13 cellular contexts compared by ENCODE assay signal in the genomic region with DNA sequence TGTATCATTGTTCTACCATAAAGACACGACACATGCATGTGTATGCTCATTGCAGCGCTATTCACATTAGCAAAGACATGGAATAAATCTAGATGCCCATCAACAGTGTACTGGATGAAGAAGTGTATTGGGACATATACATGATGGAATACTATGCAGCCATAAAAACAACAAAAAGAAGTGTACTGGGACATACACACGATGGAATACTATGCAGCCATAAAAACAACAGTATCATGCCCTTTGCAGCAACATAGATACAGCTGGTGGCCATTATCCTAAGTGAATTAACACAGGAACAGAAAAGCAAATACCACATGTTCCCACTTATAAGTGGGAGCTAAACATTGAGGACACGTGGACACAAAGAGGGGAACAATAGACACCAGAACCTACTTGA. TPM values are rescaled to one million over a fixed set of nuclear protein-coding genes. Genes with fewer than 3 reads are reported as not detected.
DNase-seq lines count a peak whose midpoint lies in the region; ATAC-seq, FAIRE-seq and TF ChIP-seq lines count a peak whose summit lies in the region.
"Had no signal": no experiment of that assay in that cellular context is flagged by ENCODE, and none has a peak within 500 bp of the region (broad histone marks: within the 10 kb centered on the region; RNA-seq: fewer than 3 reads in every experiment).

No MANE protein-coding gene starts in this region.

- H3K9me3 Mint-ChIP-seq in activated naive CD4-positive, alpha-beta T cell treated with anti-CD3 and anti-CD28 coated beads, Interleukin-2, amount 10 ng/mL, durations not matched to agents 7 days and 5 days, result no peaks in the 10 kb centered on the region
- H3K9me3 Mint-ChIP-seq: CD4-positive, alpha-beta memory T cell; GM23338 had no signal

- H3K27ac Mint-ChIP-seq in activated naive CD4-positive, alpha-beta T cell treated with anti-CD3 and anti-CD28 coated beads, Interleukin-2, amount 10 ng/mL, durations not matched to agents 7 days and 5 days, result no peak overlapping the region
- H3K27ac Mint-ChIP-seq: GM23338 had no signal

- H3K4me2 ChIP-seq in K562 (ENCODE audit: insufficient read depth, low read length), result no peak overlapping the region
- H3K4me2 ChIP-seq: GM23338 had no signal

- H3K9me1 ChIP-seq in K562 (ENCODE audit: control insufficient read depth, insufficient read depth, low read length), result no peaks in the 10 kb centered on the region

- peaks cover 12% of the 10 kb centered on the region for H3K36me3 Mint-ChIP-seq in activated naive CD4-positive, alpha-beta T cell treated with anti-CD3 and anti-CD28 coated beads, Interleukin-2, amount 10 ng/mL, durations not matched to agents 7 days and 5 days

- no peak for FAIRE-seq in K562 (lab: Jason Lieb, UNC)
- FAIRE-seq: GM12878 had no signal

- no peaks in the 10 kb centered on the region for H3K79me2 ChIP-seq in K562 (ENCODE audit: control insufficient read depth, insufficient read depth, low read length)

- TF ChIP-seq CTCF in HEK293 (tag by site-specific recombination; IDR thresholded peaks at IDR 0.05) (no peak), K562 (IDR thresholded peaks at IDR 0.05 in 2 of 3, conservative IDR thresholded peaks at IDR 0.05 in 1 of 3; ENCODE audit: insufficient read depth in 2 of 3, low read depth in 1 of 3, low read length in 3 of 3) (no peak), upper lobe of right lung (IDR thresholded peaks at IDR 0.05) (no peak)

- H3K4me1 ChIP-seq in HEK293 (ENCODE audit: control insufficient read depth, insufficient read depth, low read length), result no peaks in the 10 kb centered on the region
- H3K4me1 ChIP-seq in K562 (replicated peaks in 1 of 2; ENCODE audit: control insufficient read depth in 2 of 2, insufficient read depth in 2 of 2, low read length in 2 of 2), result no peaks in the 10 kb centered on the region
- H3K4me1 ChIP-seq in upper lobe of right lung, result no peaks in the 10 kb centered on the region

- H3K4me3 Mint-ChIP-seq in activated naive CD4-positive, alpha-beta T cell treated with anti-CD3 and anti-CD28 coated beads, Interleukin-2, amount 10 ng/mL, durations not matched to agents 7 days and 5 days, result no peak overlapping the region
- H3K4me3 Mint-ChIP-seq: CD4-positive, alpha-beta memory T cell; GM23338 had no signal

- H3K9ac ChIP-seq in K562 (ENCODE audit: insufficient read depth in 1 of 2, low read depth in 2 of 2, low read length in 2 of 2), result no peak overlapping the region

- CTCF ChIA-PET in HEK293 (lab: Yijun Ruan, JAX), result interaction anchor here (0.6 to 2.8 kb wide), 15 partner anchors 9 to 584 kb away, joined by 3 to 36 read pairs (median 4); no protein-coding TSS in a partner anchor
- CTCF ChIA-PET in K562 (lab: Yijun Ruan, JAX; ENCODE audit: low intra/inter-chr PET ratio), result no interaction called here
- CTCF ChIA-PET in activated naive CD4-positive, alpha-beta T cell treated with anti-CD3 and anti-CD28 coated beads, Interleukin-2, amount 10 ng/mL, durations not matched to agents 7 days and 5 days (lab: Charles Lee), result interaction anchor here (0.7 to 1.6 kb wide), 4 partner anchors 12 to 572 kb away, joined by 3 to 7 read pairs (median 6); no protein-coding TSS in a partner anchor

- in situ Hi-C loops in K562 (cut with MboI), result loop anchor here (5.0 kb wide), 1 partner anchor 572 kb away; no protein-coding TSS in a partner anchor

- H3K27ac ChIP-seq in HEK293 (ENCODE audit: extremely low read depth, low read depth, low read length) (no peak overlapping the region), K562 (ENCODE audit: extremely low read depth, low read depth, low read length) (no peak overlapping the region), upper lobe of right lung (no peak overlapping the region)
- H3K27ac ChIP-seq: 22Rv1 had no signal

- no peak overlapping the region for H3K4me3 ChIP-seq in HEK293 (ENCODE audit: low read depth, low read length)
- H3K4me3 ChIP-seq in K562, result no peak overlapping the region
- H3K4me3 ChIP-seq in upper lobe of right lung, result no peak overlapping the region
- H3K4me3 ChIP-seq: GM12878, GM23338 had no signal

- TF ChIP-seq POLR2A in K562 (conservative IDR thresholded peaks at IDR 0.05), result no peak

- POLR2A ChIA-PET in HEK293 (lab: Yijun Ruan, JAX), result interaction anchor here (0.6 kb wide), 1 partner anchor 118 kb away, joined by 9 read pairs; no protein-coding TSS in a partner anchor
- POLR2A ChIA-PET in K562 (lab: Yijun Ruan, JAX), result interaction anchor here (0.6 kb wide), 1 partner anchor 8 kb away, joined by 6 read pairs; no protein-coding TSS in a partner anchor

- TF ChIP-seq RAD21 in K562 (CRISPR knock-in tag; conservative IDR thresholded peaks at IDR 0.05 in 1 of 2, IDR thresholded peaks at IDR 0.05 in 1 of 2), result no peak

- 80% methylated on average over 4 of the region's 4 CpGs for WGBS in K562 (ENCODE audit: insufficient coverage, low coverage, missing lambda C conversion rate)

- no peak overlapping the region for H2AFZ ChIP-seq in K562 (ENCODE audit: low read depth, low read length)
- H2AFZ ChIP-seq: GM23338 had no signal

- peaks cover 4% of the 10 kb centered on the region for H3K27me3 Mint-ChIP-seq in activated naive CD4-positive, alpha-beta T cell treated with anti-CD3 and anti-CD28 coated beads, Interleukin-2, amount 10 ng/mL, durations not matched to agents 7 days and 5 days

- ATAC-seq in K562, result no peak
- no peak for ATAC-seq in upper lobe of right lung
- ATAC-seq: GM12878 had no signal

- no peak for TF ChIP-seq EP300 in K562 (IDR thresholded peaks at IDR 0.05; ENCODE audit: low read length)

- intact Hi-C loops in K562 (cut with micrococcal nuclease) (loop anchor here (1.0 kb wide), 1 partner anchor 573 kb away; no protein-coding TSS in a partner anchor), upper lobe of right lung (cut with DNase I) (loop anchor here (5.0 kb wide), 1 partner anchor 572 kb away; no protein-coding TSS in a partner anchor)

- DNase-seq in DMS53 (lab: John Stamatoyannopoulos, UW), result peak; percentile 37
- DNase-seq in DMS53 treated with DMSO at 0.1 percent for 48 hours (lab: John Stamatoyannopoulos, UW; ENCODE audit: unreplicated experiment), result no peak
- DNase-seq in K562 (ENCODE audit: extremely low read depth in 1 of 4, low spot score in 3 of 4), result no peak
- no peak for DNase-seq in NCI-H1694 treated with DMSO at 0.1 percent for 48 hours (lab: John Stamatoyannopoulos, UW)
- no peak for DNase-seq in medulla oblongata (ENCODE audit: extremely low spot score)
- DNase-seq in upper lobe of right lung, result no peak
- no peak for DNase-seq in activated naive CD4-positive, alpha-beta T cell treated with anti-CD3 and anti-CD28 coated beads, Interleukin-2, amount 10 ng/mL, durations not matched to agents 7 days and 5 days
- DNase-seq: C1 segment of cervical spinal cord had no signal

- no peaks in the 10 kb centered on the region for H3K27me3 ChIP-seq in K562 (ENCODE audit: control insufficient read depth in 2 of 2, insufficient read depth in 2 of 2, low read length in 2 of 2)
- H3K27me3 ChIP-seq in upper lobe of right lung, result no peaks in the 10 kb centered on the region

- H3K36me3 ChIP-seq in HEK293 (ENCODE audit: control insufficient read depth in 2 of 2, insufficient read depth in 1 of 2, low read length in 2 of 2) (peaks cover 0 to 1% of the 10 kb centered on the region in 2 experiments; a peak in 1 of 3 replicates), K562 (ENCODE audit: control insufficient read depth, insufficient read depth, low read length) (no peaks in the 10 kb centered on the region), upper lobe of right lung (no peaks in the 10 kb centered on the region)

- no peaks in the 10 kb centered on the region for H3K9me3 ChIP-seq in HEK293 (ENCODE audit: control insufficient read depth, insufficient read depth, low read depth, low read length)
- H3K9me3 ChIP-seq in K562 (replicated peaks; ENCODE audit: control insufficient read depth, insufficient read depth, low read depth, low read length), result no peaks in the 10 kb centered on the region; the same call in 1 of the 2 replicates
- H3K9me3 ChIP-seq in upper lobe of right lung, result no peaks in the 10 kb centered on the region

- BruUV-seq in K562 (replicated peaks; lab: Mats Ljungman, UMichigan), result no TSS peak

- no peaks in the 10 kb centered on the region for H3K4me1 Mint-ChIP-seq in activated naive CD4-positive, alpha-beta T cell treated with anti-CD3 and anti-CD28 coated beads, Interleukin-2, amount 10 ng/mL, durations not matched to agents 7 days and 5 days
- H3K4me1 Mint-ChIP-seq: GM23338 had no signal

- H4K20me1 ChIP-seq in K562 (replicated peaks; ENCODE audit: control insufficient read depth, insufficient read depth, low read length), result no peaks in the 10 kb centered on the region

TF ChIP-seq in HEK293, 187 proteins besides CTCF, POLR2A, EP300 and RAD21 (continues in another document):
- no peak for TF ChIP-seq HOXC10 (CRISPR knock-in tag; IDR thresholded peaks at IDR 0.05)

TF ChIP-seq in K562, 482 proteins besides CTCF, POLR2A, EP300 and RAD21:
- TF ChIP-seq NR1H2 (CRISPR knock-in tag; IDR thresholded peaks at IDR 0.05), result no peak
- no peak for TF ChIP-seq TBP (optimal IDR thresholded peaks at IDR 0.05; ENCODE audit: low read depth, low read length)
- TF ChIP-seq ZNF146 (CRISPR knock-in tag; IDR thresholded peaks at IDR 0.05; ENCODE audit: unreplicated experiment), result peak; percentile 81
- TF ChIP-seq NFYB (IDR thresholded peaks at IDR 0.05; ENCODE audit: extremely low read depth, insufficient read length), result no peak

RNA-seq across cellular contexts. Expression of a gene that starts 22.7 kb away (rescaled TPM):
- total RNA-seq in K562 (2011; cell fraction: chromatin; rRNA removed; ENCODE audit: low replicate concordance), result 21.2 and 62.0 TPM in 2 replicates
- total RNA-seq in K562 (2011; cell fraction: nucleolus; rRNA removed), result 8.0 and 10.8 TPM in 2 replicates
- 25.5 and 34.0 TPM in 2 replicates for total RNA-seq in K562 (2011; cell fraction: nucleoplasm; rRNA removed)
- total RNA-seq in K562 (2014; rRNA removed) (11.4 and 11.6 TPM in 2 replicates), K562 (2014; rRNA removed; fragmentation: Illumina TruSeq; extraction: Trizol) (25.9 and 32.6 TPM in 2 replicates), K562 (2015; rRNA removed; fragmentation: Illumina TruSeq; extraction: Trizol) (21.7 and 23.0 TPM in 2 replicates), K562 (2021) (21.6 and 23.8 TPM in 2 replicates), upper lobe of right lung (21.6 TPM)
- polyA plus RNA-seq in K562 (2011; rRNA removed) (28.5 and 38.1 TPM in 2 replicates), K562 (2014; fragmentation: Illumina TruSeq; extraction: Trizol) (27.4 and 37.4 TPM in 2 replicates), K562 (2014; fragmentation: Nextera tagmentation; extraction: Ambion mirVana) (10 to 100 TPM; 37.8 to 42.7 TPM), K562 (2014; rRNA removed) (13.1 and 16.4 TPM in 2 replicates)
- 3.9 and 10.5 TPM in 2 replicates for polyA plus RNA-seq in K562 (2011; cell fraction: cytosol; rRNA removed)
- polyA plus RNA-seq in K562 (2011; cell fraction: nucleus; rRNA removed), result 10.4 and 18.5 TPM in 2 replicates
- 17.9 and 30.3 TPM in 2 replicates for polyA plus RNA-seq in K562 (2012)
- 29.2 and 36.0 TPM in 2 replicates for polyA minus RNA-seq in K562 (2011; rRNA and poly(A)+ RNA removed)
- polyA minus RNA-seq in K562 (2011; cell fraction: cytosol; rRNA and poly(A)+ RNA removed), result 9.1 and 11.8 TPM in 2 replicates
- polyA minus RNA-seq in K562 (2011; cell fraction: nucleus; rRNA and poly(A)+ RNA removed), result 14.7 and 30.9 TPM in 2 replicates
